Comparison of ENCODE assay signal across 24 cellular contexts in the genomic region with DNA sequence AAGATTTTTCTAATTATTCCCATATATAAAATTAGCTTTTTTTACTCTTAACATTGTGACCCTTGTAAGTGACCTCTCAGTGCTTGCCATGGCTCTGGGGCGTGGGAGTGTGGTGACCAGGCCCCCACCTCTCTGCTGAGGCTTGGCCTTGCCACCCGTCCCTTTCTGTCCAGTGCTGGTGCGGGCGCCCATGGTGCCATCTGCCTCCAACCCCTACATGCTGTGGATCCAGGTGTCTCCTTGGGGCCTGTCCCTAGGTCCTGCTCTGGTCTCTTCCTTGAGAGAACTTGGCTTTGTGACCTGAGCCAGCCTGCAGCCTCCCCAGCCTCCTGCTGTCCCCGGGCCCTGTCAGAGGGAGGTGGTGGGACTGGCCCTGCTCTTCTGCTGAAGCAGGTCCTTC. TPM values are rescaled to one million over a fixed set of nuclear protein-coding genes. Genes with fewer than 3 reads are reported as not detected.
A peak's percentile ranks its signal among the peaks of the same experiment; 100 is the strongest.
DNase-seq lines count a peak whose midpoint lies in the region; ATAC-seq and TF ChIP-seq lines count a peak whose summit lies in the region.
"Had no signal": no experiment of that assay in that cellular context is flagged by ENCODE, and none has a peak within 500 bp of the region (broad histone marks: within the 10 kb centered on the region; RNA-seq: fewer than 3 reads in every experiment).

No MANE protein-coding gene starts in this region.

- H3K79me2 ChIP-seq in H9 (ENCODE audit: insufficient read depth, low read length), result peaks cover 16% of the 10 kb centered on the region; the same call in 1 of the 2 replicates

- H2BK15ac ChIP-seq in H9 (ENCODE audit: low read depth, low read length), result no peak overlapping the region

- H2AFZ ChIP-seq in H9 (ENCODE audit: low read length), result no peak overlapping the region

- ATAC-seq in stimulated activated naive B cell treated with anti-CD40 and anti-IgM and Interleukin-4, amounts not matched to agents 10 μg/mL and 1 μg/mL and 100 μg/mL, for 72 hours (replicated peaks), result no peak
- ATAC-seq in naive thymus-derived CD8-positive, alpha-beta T cell, result no peak
- ATAC-seq: CD8-positive, alpha-beta T cell; GM12878; HCT116; Panc1 had no signal

- H3K4me1 ChIP-seq in H9 (ENCODE audit: insufficient read depth, low read length), result peaks cover 4% of the 10 kb centered on the region; the same call in 1 of the 2 replicates
- H3K4me1 ChIP-seq: Caco-2 had no signal

- intact Hi-C loops in activated T-helper 1 cell treated with anti-CD3 and anti-CD28 coated beads, Interleukin-12 subunit alpha, Interleukin-12 subunit beta, Interleukin-2, Interleukin-4 antibody, amounts not matched to agents 30 ng/mL and 10 ng/mL and 1 ng/mL, durations not matched to agents 14 hours and 24 hours and 36 hours (cut with micrococcal nuclease), result no loop called here

- H4K20me1 ChIP-seq in H9 (ENCODE audit: control insufficient read depth, insufficient read depth, insufficient read length), result no peaks in the 10 kb centered on the region

- no peak overlapping the region for H2BK5ac ChIP-seq in H9 (ENCODE audit: insufficient read length, low read length)

- no peak overlapping the region for H4K8ac ChIP-seq in H9 (replicated peaks; ENCODE audit: insufficient read length, low read depth, low read length)

- POLR2A ChIA-PET in naive thymus-derived CD8-positive, alpha-beta T cell (lab: Charles Lee), result interaction anchor here (0.6 kb wide), 1 partner anchor 51 kb away, joined by 3 read pairs; no protein-coding TSS in a partner anchor

- no peak overlapping the region for H2BK20ac ChIP-seq in H9 (ENCODE audit: low read depth, low read length, poor library complexity, severe bottlenecking)

- peaks cover 10% of the 10 kb centered on the region in 2 experiments for H3K4me1 Mint-ChIP-seq in H9
- peaks cover 8% of the 10 kb centered on the region for H3K4me1 Mint-ChIP-seq in activated T-helper 1 cell treated with anti-CD3 and anti-CD28 coated beads, Interleukin-12 subunit alpha, Interleukin-12 subunit beta, Interleukin-2, Interleukin-4 antibody, amounts not matched to agents 30 ng/mL and 10 ng/mL and 1 ng/mL, durations not matched to agents 14 hours and 24 hours and 36 hours (ENCODE audit: low read depth)
- peaks cover 7% of the 10 kb centered on the region for H3K4me1 Mint-ChIP-seq in endothelial cell (ENCODE audit: unreplicated experiment)
- H3K4me1 Mint-ChIP-seq in stimulated activated naive B cell treated with anti-CD40 and anti-IgM and Interleukin-4, amounts not matched to agents 10 μg/mL and 1 μg/mL and 100 μg/mL, for 72 hours, result peaks cover 12 to 20% of the 10 kb centered on the region in 2 donors
- H3K4me1 Mint-ChIP-seq in naive thymus-derived CD8-positive, alpha-beta T cell, result peaks cover 5 to 19% (median 11%) of the 10 kb centered on the region in 4 donors

- no peak overlapping the region for H2BK120ac ChIP-seq in H9 (ENCODE audit: low read depth, low read length, poor library complexity, severe bottlenecking)

- no peaks in the 10 kb centered on the region for H3K9me3 Mint-ChIP-seq in H9
- H3K9me3 Mint-ChIP-seq in activated T-helper 1 cell treated with anti-CD3 and anti-CD28 coated beads, Interleukin-12 subunit alpha, Interleukin-12 subunit beta, Interleukin-2, Interleukin-4 antibody, amounts not matched to agents 30 ng/mL and 10 ng/mL and 1 ng/mL, durations not matched to agents 14 hours and 24 hours and 36 hours, result no peaks in the 10 kb centered on the region
- H3K9me3 Mint-ChIP-seq in endothelial cell (ENCODE audit: unreplicated experiment), result no peaks in the 10 kb centered on the region
- no peaks in the 10 kb centered on the region for H3K9me3 Mint-ChIP-seq in stimulated activated naive B cell treated with anti-CD40 and anti-IgM and Interleukin-4, amounts not matched to agents 10 μg/mL and 1 μg/mL and 100 μg/mL, for 72 hours
- no peaks in the 10 kb centered on the region for H3K9me3 Mint-ChIP-seq in naive thymus-derived CD8-positive, alpha-beta T cell
- H3K9me3 Mint-ChIP-seq: CD8-positive, alpha-beta T cell had no signal

- H2BK12ac ChIP-seq in H9 (ENCODE audit: insufficient read length, low read depth, low read length), result no peak overlapping the region

- H3K27ac ChIP-seq in H9 (ENCODE audit: insufficient read length, low read depth, low read length), result no peak overlapping the region

- H3K27me3 ChIP-seq in H9 (ENCODE audit: insufficient read depth, low read length), result no peaks in the 10 kb centered on the region
- H3K27me3 ChIP-seq: MG63 had no signal

- H3K79me1 ChIP-seq in H9 (ENCODE audit: insufficient read depth, low read depth, low read length, poor library complexity, severe bottlenecking), result no peaks in the 10 kb centered on the region

- no peak overlapping the region for H3K14ac ChIP-seq in H9 (ENCODE audit: insufficient read depth, low read length)

- H3K9ac ChIP-seq in H9 (ENCODE audit: extremely low read depth, insufficient read length, low read length), result no peak overlapping the region

- H3K56ac ChIP-seq in H9 (ENCODE audit: insufficient read length, low read depth, low read length), result no peak overlapping the region

- H3T11ph ChIP-seq in H9 (ENCODE audit: low read length), result no peak overlapping the region

- H3K27ac Mint-ChIP-seq in H9, result peak overlapping the region in 2 of 3 experiments; percentile 51 to 87; a peak in 3 of 7 replicates
- H3K27ac Mint-ChIP-seq in activated T-helper 1 cell treated with anti-CD3 and anti-CD28 coated beads, Interleukin-12 subunit alpha, Interleukin-12 subunit beta, Interleukin-2, Interleukin-4 antibody, amounts not matched to agents 30 ng/mL and 10 ng/mL and 1 ng/mL, durations not matched to agents 14 hours and 24 hours and 36 hours, result peak overlapping the region; percentile 19
- peak overlapping the region; percentile 26 for H3K27ac Mint-ChIP-seq in endothelial cell (ENCODE audit: unreplicated experiment)
- H3K27ac Mint-ChIP-seq in stimulated activated naive B cell treated with anti-CD40 and anti-IgM and Interleukin-4, amounts not matched to agents 10 μg/mL and 1 μg/mL and 100 μg/mL, for 72 hours, result peak overlapping the region; percentile 22
- H3K27ac Mint-ChIP-seq in naive thymus-derived CD8-positive, alpha-beta T cell, result peak overlapping the region in 3 of 10 donors; percentile 22 to 70 (median 38)
- H3K27ac Mint-ChIP-seq: CD8-positive, alpha-beta T cell had no signal

- H3K36me3 Mint-ChIP-seq in H9 (ENCODE audit: insufficient read depth in 1 of 3, low read depth in 3 of 3), result peaks cover 22 to 41% (median 33%) of the 10 kb centered on the region in 3 experiments; a peak in 6 of 7 replicates
- peaks cover 27% of the 10 kb centered on the region for H3K36me3 Mint-ChIP-seq in activated T-helper 1 cell treated with anti-CD3 and anti-CD28 coated beads, Interleukin-12 subunit alpha, Interleukin-12 subunit beta, Interleukin-2, Interleukin-4 antibody, amounts not matched to agents 30 ng/mL and 10 ng/mL and 1 ng/mL, durations not matched to agents 14 hours and 24 hours and 36 hours (ENCODE audit: low read depth)
- peaks cover 36% of the 10 kb centered on the region for H3K36me3 Mint-ChIP-seq in endothelial cell (ENCODE audit: low read depth, unreplicated experiment)
- peaks cover 46 to 59% of the 10 kb centered on the region in 2 donors for H3K36me3 Mint-ChIP-seq in stimulated activated naive B cell treated with anti-CD40 and anti-IgM and Interleukin-4, amounts not matched to agents 10 μg/mL and 1 μg/mL and 100 μg/mL, for 72 hours
- peaks cover 0 to 25% (median 7%) of the 10 kb centered on the region in 3 donors for H3K36me3 Mint-ChIP-seq in naive thymus-derived CD8-positive, alpha-beta T cell

- H3K27me3 Mint-ChIP-seq in H9 (ENCODE audit: low read depth), result peaks cover 1% of the 10 kb centered on the region; the same call in 1 of the 2 replicates
- H3K27me3 Mint-ChIP-seq in activated T-helper 1 cell treated with anti-CD3 and anti-CD28 coated beads, Interleukin-12 subunit alpha, Interleukin-12 subunit beta, Interleukin-2, Interleukin-4 antibody, amounts not matched to agents 30 ng/mL and 10 ng/mL and 1 ng/mL, durations not matched to agents 14 hours and 24 hours and 36 hours (ENCODE audit: insufficient read depth), result no peaks in the 10 kb centered on the region
- H3K27me3 Mint-ChIP-seq in endothelial cell (ENCODE audit: unreplicated experiment), result peaks cover 7% of the 10 kb centered on the region
- H3K27me3 Mint-ChIP-seq in stimulated activated naive B cell treated with anti-CD40 and anti-IgM and Interleukin-4, amounts not matched to agents 10 μg/mL and 1 μg/mL and 100 μg/mL, for 72 hours, result no peaks in the 10 kb centered on the region
- no peaks in the 10 kb centered on the region for H3K27me3 Mint-ChIP-seq in naive thymus-derived CD8-positive, alpha-beta T cell

- H3K23me2 ChIP-seq in H9 (ENCODE audit: insufficient read length, low read depth, low read length, poor library complexity, severe bottlenecking), result no peaks in the 10 kb centered on the region

- H4K91ac ChIP-seq in H9 (ENCODE audit: insufficient read length, low read depth, low read length), result no peak overlapping the region

- DNase-seq in H9 (no peak), endothelial cell (ENCODE audit: low spot score) (no peak), NCI-H187 (lab: John Stamatoyannopoulos, UW) (no peak), NCI-H2227 treated with DMSO at 0.1 percent for 48 hours (lab: John Stamatoyannopoulos, UW) (no peak)
- DNase-seq in activated T-helper 1 cell treated with anti-CD3 and anti-CD28 coated beads, Interleukin-12 subunit alpha, Interleukin-12 subunit beta, Interleukin-2, Interleukin-4 antibody, amounts not matched to agents 30 ng/mL and 10 ng/mL and 1 ng/mL, durations not matched to agents 14 hours and 24 hours and 36 hours (ENCODE audit: low spot score), result no peak
- no peak for DNase-seq in stimulated activated naive B cell treated with anti-CD40 and anti-IgM and Interleukin-4, amounts not matched to agents 10 μg/mL and 1 μg/mL and 100 μg/mL, for 72 hours
- DNase-seq in naive thymus-derived CD8-positive, alpha-beta T cell, result no peak
- DNase-seq: C1 segment of cervical spinal cord; Caco-2; CD8-positive, alpha-beta T cell; KG1; MG63; NCI-H1105 treated with DMSO at 0.1 percent for 48 hours; NCI-H146; NCI-H2029; NCI-H526 treated with DMSO at 0.1 percent for 48 hours; SHP77 treated with DMSO at 0.1 percent for 48 hours had no signal

- no peaks in the 10 kb centered on the region for H3K9me3 ChIP-seq in H9 (ENCODE audit: control insufficient read depth, low read depth, low read length)
- H3K9me3 ChIP-seq: Caco-2, MG63 had no signal

- H2AK5ac ChIP-seq in H9 (ENCODE audit: insufficient read length, low read length), result no peak overlapping the region

- no CpG with 5 or more reads among the region's 5 CpGs for WGBS in H9 (ENCODE audit: extremely low coverage, insufficient read length, low lambda C conversion rate)

- H3K4me3 Mint-ChIP-seq in H9 (no peak overlapping the region), endothelial cell (ENCODE audit: unreplicated experiment) (no peak overlapping the region)
- H3K4me3 Mint-ChIP-seq in activated T-helper 1 cell treated with anti-CD3 and anti-CD28 coated beads, Interleukin-12 subunit alpha, Interleukin-12 subunit beta, Interleukin-2, Interleukin-4 antibody, amounts not matched to agents 30 ng/mL and 10 ng/mL and 1 ng/mL, durations not matched to agents 14 hours and 24 hours and 36 hours, result no peak overlapping the region
- no peak overlapping the region for H3K4me3 Mint-ChIP-seq in stimulated activated naive B cell treated with anti-CD40 and anti-IgM and Interleukin-4, amounts not matched to agents 10 μg/mL and 1 μg/mL and 100 μg/mL, for 72 hours
- H3K4me3 Mint-ChIP-seq in naive thymus-derived CD8-positive, alpha-beta T cell, result no peak overlapping the region
- H3K4me3 Mint-ChIP-seq: CD8-positive, alpha-beta T cell had no signal

- H3K18ac ChIP-seq in H9 (ENCODE audit: insufficient read length, low read depth, low read length), result no peak overlapping the region

- no peak overlapping the region for H3K23ac ChIP-seq in H9 (ENCODE audit: insufficient read length, low read depth, low read length)

- H3K4me2 ChIP-seq in H9 (ENCODE audit: insufficient read depth, insufficient read length, low read length), result no peak overlapping the region

- no peak overlapping the region for H3K4ac ChIP-seq in H9 (ENCODE audit: low read depth, low read length)

- TF ChIP-seq CTCF in H9 (conservative IDR thresholded peaks at IDR 0.05) (no peak), endothelial cell (IDR thresholded peaks at IDR 0.05; ENCODE audit: unreplicated experiment) (no peak)

- H4K5ac ChIP-seq in H9 (ENCODE audit: insufficient read length, low read depth, low read length), result no peak overlapping the region

RNA-seq across cellular contexts. Expression of a gene that starts 27.4 kb away (rescaled TPM):
- 109 and 111 TPM in 2 replicates for total RNA-seq in H9 (2021)
- total RNA-seq in activated T-helper 1 cell treated with anti-CD3 and anti-CD28 coated beads, Interleukin-12 subunit alpha, Interleukin-12 subunit beta, Interleukin-2, Interleukin-4 antibody, amounts not matched to agents 30 ng/mL and 10 ng/mL and 1 ng/mL, durations not matched to agents 14 hours and 24 hours and 36 hours, result 171 and 173 TPM in 2 replicates
- total RNA-seq in endothelial cell (ENCODE audit: unreplicated experiment), result 65.8 TPM
- 10 to 100 TPM; 17.1 to 18.1 TPM for total RNA-seq in naive thymus-derived CD8-positive, alpha-beta T cell
- polyA plus RNA-seq in naive thymus-derived CD8-positive, alpha-beta T cell, result 10 to 100 TPM; 50.1 to 61.9 (median 50.3) TPM

RNA-seq across cellular contexts. Expression of a gene that starts 46.0 kb away (rescaled TPM):
- total RNA-seq in H9 (2021) (not detected in 2 replicates), endothelial cell (ENCODE audit: unreplicated experiment) (not detected)
- total RNA-seq in activated T-helper 1 cell treated with anti-CD3 and anti-CD28 coated beads, Interleukin-12 subunit alpha, Interleukin-12 subunit beta, Interleukin-2, Interleukin-4 antibody, amounts not matched to agents 30 ng/mL and 10 ng/mL and 1 ng/mL, durations not matched to agents 14 hours and 24 hours and 36 hours, result not detected in 2 replicates
- not detected for total RNA-seq in naive thymus-derived CD8-positive, alpha-beta T cell
- not detected for polyA plus RNA-seq in naive thymus-derived CD8-positive, alpha-beta T cell
- total RNA-seq: A673; Caco-2; CD8-positive, alpha-beta T cell; GM12878; H1; NCI-H460; OCI-LY7 had no signal

RNA-seq across cellular contexts. Expression of a gene that starts 55.0 kb away (rescaled TPM):
- total RNA-seq in H9 (2021) (0.31 and 0.83 TPM in 2 replicates), endothelial cell (ENCODE audit: unreplicated experiment) (0.54 TPM)
- total RNA-seq in activated T-helper 1 cell treated with anti-CD3 and anti-CD28 coated beads, Interleukin-12 subunit alpha, Interleukin-12 subunit beta, Interleukin-2, Interleukin-4 antibody, amounts not matched to agents 30 ng/mL and 10 ng/mL and 1 ng/mL, durations not matched to agents 14 hours and 24 hours and 36 hours, result 0.12 TPM in 1 of 2 replicates, not detected in the other
- total RNA-seq in naive thymus-derived CD8-positive, alpha-beta T cell, result not detected
- polyA plus RNA-seq in naive thymus-derived CD8-positive, alpha-beta T cell, result not detected
- total RNA-seq: A673; Caco-2; CD8-positive, alpha-beta T cell; H1; NCI-H460; OCI-LY7 had no signal
